In the genomic region with DNA sequence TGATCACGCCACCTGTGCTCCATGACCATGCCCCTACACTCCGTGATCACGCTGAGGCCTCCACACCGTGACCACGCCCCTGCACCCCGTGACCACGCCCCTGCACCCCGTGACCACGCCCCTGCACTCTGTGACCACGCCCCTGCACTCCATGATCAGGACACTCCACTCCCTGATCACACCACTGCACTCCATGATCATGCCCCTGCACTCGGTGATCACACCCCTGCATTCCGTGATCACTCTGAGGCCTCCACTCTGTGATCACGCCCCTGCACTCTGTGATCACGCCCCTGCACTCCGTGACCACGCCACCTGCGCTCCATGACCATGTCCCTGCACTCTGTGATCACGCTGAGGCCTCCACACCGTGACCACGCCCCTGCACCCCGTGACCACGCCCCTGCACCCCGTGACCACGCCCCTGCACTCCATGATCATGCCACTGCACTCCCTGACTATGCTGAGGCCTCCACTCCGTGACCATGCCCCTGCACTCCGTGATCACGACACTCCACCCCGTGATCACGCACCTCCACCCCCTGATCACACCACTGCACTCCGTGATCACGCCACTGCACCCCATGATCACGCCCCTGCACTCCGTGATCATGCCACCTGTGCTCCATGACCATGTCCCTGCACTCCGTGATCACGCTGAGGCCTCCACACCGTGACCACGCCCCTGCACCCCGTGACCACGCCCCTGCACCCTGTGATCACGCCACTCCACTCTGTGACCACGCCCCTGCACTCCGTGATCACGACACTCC, we compare ENCODE assay signal across 17 cellular contexts. TPM values are rescaled to one million over a fixed set of nuclear protein-coding genes. Genes with fewer than 3 reads are reported as not detected.
DNase-seq lines count a peak whose midpoint lies in the region; ATAC-seq and TF ChIP-seq lines count a peak whose summit lies in the region.
"Had no signal": no experiment of that assay in that cellular context is flagged by ENCODE, and none has a peak within 500 bp of the region (broad histone marks: within the 10 kb centered on the region; RNA-seq: fewer than 3 reads in every experiment).

No MANE protein-coding gene starts in this region.

- H3K36me3 Mint-ChIP-seq in activated naive CD4-positive, alpha-beta T cell treated with anti-CD3 and anti-CD28 coated beads, Interleukin-2, amount 10 ng/mL, durations not matched to agents 7 days and 5 days, result no peaks in the 10 kb centered on the region
- H3K36me3 Mint-ChIP-seq: CD8-positive, alpha-beta T cell had no signal

- no peaks in the 10 kb centered on the region for H3K4me1 Mint-ChIP-seq in activated naive CD4-positive, alpha-beta T cell treated with anti-CD3 and anti-CD28 coated beads, Interleukin-2, amount 10 ng/mL, durations not matched to agents 7 days and 5 days

- H3K36me3 ChIP-seq in RWPE2 (ENCODE audit: low read depth), result no peaks in the 10 kb centered on the region
- H3K36me3 ChIP-seq in lower lobe of right lung, result no peaks in the 10 kb centered on the region
- H3K36me3 ChIP-seq: BE2C, Peyer's patch had no signal

- CTCF ChIA-PET in activated naive CD4-positive, alpha-beta T cell treated with anti-CD3 and anti-CD28 coated beads, Interleukin-2, amount 10 ng/mL, durations not matched to agents 7 days and 5 days (lab: Charles Lee), result no interaction called here

- DNase-seq in activated naive CD4-positive, alpha-beta T cell treated with anti-CD3 and anti-CD28 coated beads, Interleukin-2, amount 10 ng/mL, durations not matched to agents 7 days and 5 days, result no peak
- DNase-seq in activated naive CD4-positive, alpha-beta T cell treated with anti-CD3 and anti-CD28 coated beads, Interleukin-2, amount 50 U/mL, for 16 hours, result no peak
- peak; percentile 25 for DNase-seq in RWPE2 (ENCODE audit: low spot score)
- DNase-seq in lower lobe of right lung, result peak; percentile 20
- no peak for DNase-seq in NCI-H187 (lab: John Stamatoyannopoulos, UW)
- no peak for DNase-seq in NCI-H2227 treated with DMSO at 0.1 percent for 48 hours (lab: John Stamatoyannopoulos, UW)
- no peak for DNase-seq in effector CD8-positive, alpha-beta T cell (lab: John Stamatoyannopoulos, UW)
- DNase-seq: BE2C; Calu3; CD8-positive, alpha-beta T cell; GF-D8; NCI-H1436 treated with DMSO at 0.1 percent for 48 hours; NCI-H2081 treated with DMSO at 0.1 percent for 48 hours; NK-92 treated with Interleukin-12 subunit alpha and Interleukin-12 subunit beta, amount 100 ng/mL, for 24 hours; Peyer's patch had no signal

- no peak overlapping the region for H3K27ac ChIP-seq in RWPE2 (ENCODE audit: poor library complexity, severe bottlenecking)
- no peak overlapping the region for H3K27ac ChIP-seq in lower lobe of right lung
- H3K27ac ChIP-seq: Peyer's patch had no signal

- H3K27me3 Mint-ChIP-seq in activated naive CD4-positive, alpha-beta T cell treated with anti-CD3 and anti-CD28 coated beads, Interleukin-2, amount 10 ng/mL, durations not matched to agents 7 days and 5 days, result no peaks in the 10 kb centered on the region

- no peak for ATAC-seq in RWPE2 (ENCODE audit: low read depth)
- no peak for ATAC-seq in lower lobe of right lung
- ATAC-seq: CD8-positive, alpha-beta T cell; GM23338; Right ventricle myocardium inferior had no signal

- H3K4me3 ChIP-seq in RWPE2 (ENCODE audit: severe bottlenecking) (no peak overlapping the region), lower lobe of right lung (no peak overlapping the region)
- H3K4me3 ChIP-seq: GM23338, Peyer's patch had no signal

- H3K4me1 ChIP-seq in RWPE2 (ENCODE audit: insufficient read depth, poor library complexity, severe bottlenecking), result no peaks in the 10 kb centered on the region
- no peaks in the 10 kb centered on the region for H3K4me1 ChIP-seq in lower lobe of right lung
- H3K4me1 ChIP-seq: BE2C, Peyer's patch had no signal

- H3K27me3 ChIP-seq in RWPE2 (ENCODE audit: insufficient read depth, poor library complexity, severe bottlenecking) (peaks cover 19% of the 10 kb centered on the region), lower lobe of right lung (ENCODE audit: low read depth) (no peaks in the 10 kb centered on the region)
- H3K27me3 ChIP-seq: BE2C, Peyer's patch had no signal

- H3K27ac Mint-ChIP-seq in activated naive CD4-positive, alpha-beta T cell treated with anti-CD3 and anti-CD28 coated beads, Interleukin-2, amount 10 ng/mL, durations not matched to agents 7 days and 5 days, result peak overlapping the region; percentile 52
- H3K27ac Mint-ChIP-seq: CD8-positive, alpha-beta T cell; GM23338 had no signal

- TF ChIP-seq CTCF in RWPE2 (IDR thresholded peaks at IDR 0.05; ENCODE audit: poor library complexity, severe bottlenecking), result no peak
- no peak for TF ChIP-seq CTCF in lower lobe of right lung (IDR thresholded peaks at IDR 0.05)

- H3K9me3 Mint-ChIP-seq in activated naive CD4-positive, alpha-beta T cell treated with anti-CD3 and anti-CD28 coated beads, Interleukin-2, amount 10 ng/mL, durations not matched to agents 7 days and 5 days, result peaks cover 6% of the 10 kb centered on the region
- H3K9me3 Mint-ChIP-seq: CD8-positive, alpha-beta T cell; GM23338 had no signal

- intact Hi-C loops in lower lobe of right lung (cut with DNase I), result no loop called here

- H3K4me3 Mint-ChIP-seq in activated naive CD4-positive, alpha-beta T cell treated with anti-CD3 and anti-CD28 coated beads, Interleukin-2, amount 10 ng/mL, durations not matched to agents 7 days and 5 days, result no peak overlapping the region
- H3K4me3 Mint-ChIP-seq: CD8-positive, alpha-beta T cell; GM23338 had no signal

- no peaks in the 10 kb centered on the region for H3K9me3 ChIP-seq in RWPE2 (ENCODE audit: severe bottlenecking)
- no peaks in the 10 kb centered on the region for H3K9me3 ChIP-seq in lower lobe of right lung
- H3K9me3 ChIP-seq: BE2C, Peyer's patch had no signal

RNA-seq across cellular contexts. Expression of gene STK32C, which starts 27.7 kb away (rescaled TPM):
- 14.1 TPM for total RNA-seq in lower lobe of right lung

RNA-seq across cellular contexts. Expression of gene LRRC27, which starts 51.9 kb away (rescaled TPM):
- total RNA-seq in lower lobe of right lung, result 15.5 TPM

Comparison
In these comparisons a context has a peak if more than half of its experiments do, and no peak if none do; other contexts are left out.
1. DNase-seq: peak in RWPE2 (single experiment) and lower lobe of right lung (single experiment); none in activated naive CD4-positive, alpha-beta T cell treated with anti-CD3 and anti-CD28 coated beads, Interleukin-2, amount 10 ng/mL, durations not matched to agents 7 days and 5 days (single experiment), activated naive CD4-positive, alpha-beta T cell treated with anti-CD3 and anti-CD28 coated beads, Interleukin-2, amount 50 U/mL, for 16 hours (single experiment), NCI-H187 (0 of 2), NCI-H2227 treated with DMSO at 0.1 percent for 48 hours (single experiment) and effector CD8-positive, alpha-beta T cell (single experiment).